ENCODE assay signal across 18 cellular contexts in genomic region chr5:111641533-111642230, GRCh38.
DNase-seq lines count a peak whose midpoint lies in the region; ATAC-seq and TF ChIP-seq lines count a peak whose summit lies in the region.
"Had no signal": no experiment of that assay in that cellular context is flagged by ENCODE, and none has a peak within 500 bp of the region (broad histone marks: within the 10 kb centered on the region; RNA-seq: fewer than 3 reads in every experiment).

No MANE protein-coding gene starts in this region.

- TF ChIP-seq CTCF in mammary epithelial cell (conservative IDR thresholded peaks at IDR 0.05 in 1 of 2, IDR thresholded peaks at IDR 0.05 in 1 of 2; ENCODE audit: extremely low read depth in 1 of 2, insufficient read depth in 1 of 2, low read depth in 1 of 2, low read length in 2 of 2) (no peak), hepatocyte (IDR thresholded peaks at IDR 0.05; ENCODE audit: poor library complexity) (no peak), coronary artery (IDR thresholded peaks at IDR 0.05) (no peak)

- H3K9me3 ChIP-seq in mammary epithelial cell (replicated peaks; ENCODE audit: insufficient read depth, low read length) (peaks cover 22% of the 10 kb centered on the region), hepatocyte (ENCODE audit: low read depth) (no peaks in the 10 kb centered on the region), T-helper 17 cell (ENCODE audit: control insufficient read depth, low read length, poor library complexity, severe bottlenecking) (no peaks in the 10 kb centered on the region)

- H3K79me2 ChIP-seq in ACC112 (ENCODE audit: control insufficient read depth, insufficient read depth, low read length, unreplicated experiment), result no peaks in the 10 kb centered on the region
- no peaks in the 10 kb centered on the region for H3K79me2 ChIP-seq in mammary epithelial cell (ENCODE audit: insufficient read depth, low read length)
- H3K79me2 ChIP-seq in hepatocyte, result no peaks in the 10 kb centered on the region

- DNase-seq in HS-5 (ENCODE audit: low read depth), result peak; percentile 24
- DNase-seq in mammary epithelial cell, result peak; percentile 81
- DNase-seq in hepatocyte (ENCODE audit: low spot score), result peak; percentile 15
- DNase-seq in coronary artery (ENCODE audit: low spot score), result no peak
- DNase-seq in T-helper 17 cell, result no peak
- DNase-seq: anterior cingulate cortex; effector CD4-positive, alpha-beta T cell; NCI-H1092 treated with DMSO at 0.1 percent for 48 hours; NCI-H2227 treated with DMSO at 0.1 percent for 48 hours; Peyer's patch; spleen had no signal

- H3K9ac ChIP-seq in mammary epithelial cell (ENCODE audit: insufficient read depth, low read length), result peak overlapping the region; percentile 19

- peaks cover 29% of the 10 kb centered on the region for H3K27me3 Mint-ChIP-seq in T-helper 17 cell

- no peaks in the 10 kb centered on the region for H3K36me3 ChIP-seq in ACC112 (ENCODE audit: insufficient read depth, low read length)
- no peaks in the 10 kb centered on the region for H3K36me3 ChIP-seq in mammary epithelial cell (ENCODE audit: insufficient read depth, low read length)
- H3K36me3 ChIP-seq in hepatocyte (replicated peaks; ENCODE audit: insufficient read depth, low read depth), result no peaks in the 10 kb centered on the region
- H3K36me3 ChIP-seq: Peyer's patch, spleen had no signal

- H3K4me3 ChIP-seq in ACC112 (ENCODE audit: low read depth, low read length), result no peak overlapping the region
- H3K4me3 ChIP-seq in mammary epithelial cell (replicated peaks in 1 of 3; ENCODE audit: insufficient read depth in 1 of 3, low read depth in 2 of 3, low read length in 3 of 3), result no peak overlapping the region
- H3K4me3 ChIP-seq in hepatocyte, result no peak overlapping the region
- H3K4me3 ChIP-seq in coronary artery, result no peak overlapping the region
- H3K4me3 ChIP-seq: A549, lung, Peyer's patch, spleen had no signal

- CTCF ChIA-PET in mammary epithelial cell (lab: Charles Lee; ENCODE audit: low non-redundant PET), result no interaction called here

- H3K4me2 ChIP-seq in mammary epithelial cell (ENCODE audit: insufficient read depth, low read depth, low read length) (peak overlapping the region; percentile 32), hepatocyte (no peak overlapping the region)
- H3K4me2 ChIP-seq: A549 had no signal

- no peak overlapping the region for H2AFZ ChIP-seq in ACC112 (ENCODE audit: low read length, unreplicated experiment)
- H2AFZ ChIP-seq in mammary epithelial cell (ENCODE audit: low read depth, low read length), result no peak overlapping the region
- H2AFZ ChIP-seq in hepatocyte, result no peak overlapping the region

- 44% methylated on average over 3 of the region's 4 CpGs for WGBS in mammary epithelial cell (ENCODE audit: low coverage, missing lambda C conversion rate)
- WGBS in hepatocyte (ENCODE audit: low lambda C conversion rate, missing lambda C conversion rate), result 54% methylated on average over 4 of the region's 4 CpGs

- H3K4me3 Mint-ChIP-seq in T-helper 17 cell, result no peak overlapping the region
- H3K4me3 Mint-ChIP-seq: neural crest cell; T-helper 2 cell treated with Interferon-gamma antibody and Interleukin-4, amounts not matched to agents 5 μg/mL and 100 μg/mL, for 36 hours had no signal

- H3K27ac ChIP-seq in ACC112 (ENCODE audit: low read depth, low read length) (peak overlapping the region; percentile 61), mammary epithelial cell (ENCODE audit: insufficient read depth, low read depth, low read length) (peak overlapping the region; percentile 59), hepatocyte (peak overlapping the region; percentile 4), coronary artery (no peak overlapping the region)
- H3K27ac ChIP-seq: A549, Peyer's patch, spleen had no signal

- H4K20me1 ChIP-seq in mammary epithelial cell (ENCODE audit: insufficient read depth, low read length) (no peaks in the 10 kb centered on the region), hepatocyte (ENCODE audit: insufficient read depth, poor library complexity, severe bottlenecking) (no peaks in the 10 kb centered on the region)

- H3K4me1 ChIP-seq in ACC112 (ENCODE audit: control insufficient read depth, insufficient read depth, low read length, unreplicated experiment) (peaks cover 6% of the 10 kb centered on the region), mammary epithelial cell (ENCODE audit: insufficient read depth, low read length) (peaks cover 8% of the 10 kb centered on the region), hepatocyte (ENCODE audit: insufficient read depth) (peaks cover 20% of the 10 kb centered on the region)
- H3K4me1 ChIP-seq: A549, Peyer's patch, spleen had no signal

- no peak overlapping the region for H3K27ac Mint-ChIP-seq in T-helper 17 cell
- H3K27ac Mint-ChIP-seq: T-helper 2 cell treated with Interferon-gamma antibody and Interleukin-4, amounts not matched to agents 5 μg/mL and 100 μg/mL, for 36 hours had no signal

- H3K36me3 Mint-ChIP-seq in T-helper 17 cell (ENCODE audit: low read depth), result no peaks in the 10 kb centered on the region

- no peaks in the 10 kb centered on the region for H3K27me3 ChIP-seq in ACC112 (ENCODE audit: insufficient read depth, low read length)
- H3K27me3 ChIP-seq in mammary epithelial cell (ENCODE audit: insufficient read depth, low read length), result no peaks in the 10 kb centered on the region
- no peaks in the 10 kb centered on the region for H3K27me3 ChIP-seq in hepatocyte
- H3K27me3 ChIP-seq: Peyer's patch had no signal

- intact Hi-C loops in mammary epithelial cell (cut with micrococcal nuclease), result no loop called here

- in situ Hi-C loops in mammary epithelial cell (cut with MboI; ENCODE audit: low sequenced_read_pairs in 2 of 2), result no loop called here

- no peaks in the 10 kb centered on the region for H3K4me1 Mint-ChIP-seq in T-helper 17 cell
- H3K4me1 Mint-ChIP-seq: neural crest cell had no signal

- ATAC-seq in HG03571 (IDR thresholded peaks at IDR 0.05; ENCODE audit: unreplicated experiment) (no peak), GM18867 (IDR thresholded peaks at IDR 0.05; ENCODE audit: unreplicated experiment) (no peak), T-helper 17 cell (no peak)
- ATAC-seq: A549 had no signal

- no peaks in the 10 kb centered on the region for H3K9me2 ChIP-seq in hepatocyte (replicated peaks; ENCODE audit: insufficient read depth)

- dilution Hi-C loops in mammary epithelial cell (cut with HindIII; ENCODE audit: low sequenced_read_pairs), result no loop called here

- BruUV-seq in mammary epithelial cell (replicated peaks; lab: Mats Ljungman, UMichigan), result no TSS peak

Comparison
In these comparisons a context has a peak if more than half of its experiments do, and no peak if none do; other contexts are left out.
1. H3K27ac ChIP-seq: peak in ACC112 (single experiment), mammary epithelial cell (single experiment) and hepatocyte (single experiment); none in coronary artery (0 of 2).
2. DNase-seq: peak in HS-5 (single experiment), mammary epithelial cell (single experiment) and hepatocyte (single experiment); none in coronary artery (single experiment) and T-helper 17 cell (0 of 3).